In the genomic region with DNA sequence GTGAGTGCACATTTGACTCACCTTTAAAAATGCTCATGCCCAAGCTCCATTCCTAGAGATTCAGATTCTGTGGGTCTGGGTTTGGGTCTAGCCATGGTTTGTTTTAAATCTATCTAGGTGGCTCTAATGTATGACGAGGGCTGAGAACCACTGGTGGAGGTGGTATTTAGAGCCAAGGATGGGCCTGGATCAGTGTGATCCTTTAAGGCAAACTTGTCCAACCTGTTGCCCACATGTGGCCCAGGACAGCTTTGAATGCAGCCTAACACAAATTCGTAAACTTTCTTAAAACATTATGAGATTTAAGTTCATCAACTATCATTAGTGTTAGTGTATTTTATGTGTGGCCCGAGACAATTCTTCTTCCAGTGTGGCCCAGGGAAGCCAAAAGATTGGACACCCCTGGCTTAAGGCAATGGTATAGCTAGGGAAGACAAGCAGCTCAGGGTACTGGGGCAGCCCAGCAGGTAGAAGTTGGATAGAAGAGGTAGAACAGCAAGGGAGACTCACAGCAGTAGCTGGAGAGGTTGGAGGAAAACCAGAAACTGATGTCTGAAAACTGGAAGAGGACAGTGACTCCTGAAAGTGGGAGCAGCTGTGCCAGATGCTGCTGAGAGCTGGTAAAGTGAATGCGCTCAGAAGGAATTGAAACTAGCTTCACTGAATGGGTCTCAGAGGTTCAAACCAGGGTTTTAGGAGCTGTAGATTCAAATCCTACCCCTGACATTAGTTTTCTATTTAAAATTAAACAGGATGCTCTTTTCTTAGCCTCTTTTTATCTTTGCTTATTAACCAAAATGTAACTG, we compare ENCODE assay signal across 1 cellular context.
TF ChIP-seq lines count a peak whose summit lies in the region.

No MANE protein-coding gene starts in this region.

TF ChIP-seq in WTC11, 78 proteins besides CTCF, POLR2A, EP300 and RAD21 (continued from another document):
- TF ChIP-seq, protein P1, sequence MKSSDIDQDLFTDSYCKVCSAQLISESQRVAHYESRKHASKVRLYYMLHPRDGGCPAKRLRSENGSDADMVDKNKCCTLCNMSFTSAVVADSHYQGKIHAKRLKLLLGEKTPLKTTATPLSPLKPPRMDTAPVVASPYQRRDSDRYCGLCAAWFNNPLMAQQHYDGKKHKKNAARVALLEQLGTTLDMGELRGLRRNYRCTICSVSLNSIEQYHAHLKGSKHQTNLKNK (CRISPR knock-in tag; IDR thresholded peaks at IDR 0.05) = no peak
- TF ChIP-seq ZNF219 (CRISPR knock-in tag; IDR thresholded peaks at IDR 0.05; ENCODE audit: borderline replicate concordance) = no peak
- TF ChIP-seq, protein P2, sequence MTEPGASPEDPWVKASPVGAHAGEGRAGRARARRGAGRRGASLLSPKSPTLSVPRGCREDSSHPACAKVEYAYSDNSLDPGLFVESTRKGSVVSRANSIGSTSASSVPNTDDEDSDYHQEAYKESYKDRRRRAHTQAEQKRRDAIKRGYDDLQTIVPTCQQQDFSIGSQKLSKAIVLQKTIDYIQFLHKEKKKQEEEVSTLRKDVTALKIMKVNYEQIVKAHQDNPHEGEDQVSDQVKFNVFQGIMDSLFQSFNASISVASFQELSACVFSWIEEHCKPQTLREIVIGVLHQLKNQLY (CRISPR knock-in tag; IDR thresholded peaks at IDR 0.05) = no peak
- TF ChIP-seq MXD4 (CRISPR knock-in tag; IDR thresholded peaks at IDR 0.05; ENCODE audit: borderline replicate concordance) = no peak
- TF ChIP-seq CBFB (CRISPR knock-in tag; IDR thresholded peaks at IDR 0.05; ENCODE audit: low read depth) = no peak
- no peak for TF ChIP-seq GABPB1 (CRISPR knock-in tag; IDR thresholded peaks at IDR 0.05)
- TF ChIP-seq NFYB (CRISPR knock-in tag; conservative IDR thresholded peaks at IDR 0.05; ENCODE audit: low read depth) = no peak
